16 cellular contexts compared by ENCODE assay signal in the genomic region with DNA sequence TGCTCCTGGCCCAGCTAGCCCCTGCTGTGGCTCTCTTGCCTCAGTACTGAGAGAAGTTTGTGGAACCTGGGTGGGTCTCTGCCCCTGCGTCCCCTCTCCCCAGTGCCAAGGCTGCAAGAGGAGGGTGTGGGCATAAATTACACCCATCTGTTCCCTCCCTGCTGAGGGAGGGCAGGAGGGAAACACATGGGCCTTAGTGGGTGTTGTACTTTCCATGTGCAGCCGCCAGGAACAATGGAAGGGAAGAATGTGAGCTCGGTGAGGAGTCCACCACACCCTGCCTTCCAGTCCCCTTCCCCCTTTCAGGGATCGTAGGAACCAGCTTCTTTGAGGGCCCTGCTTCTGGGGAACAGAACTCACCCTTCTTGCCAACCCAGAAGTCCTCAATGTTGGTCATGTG.
DNase-seq lines count a peak whose midpoint lies in the region; ATAC-seq and TF ChIP-seq lines count a peak whose summit lies in the region.
"Had no signal": no experiment of that assay in that cellular context is flagged by ENCODE, and none has a peak within 500 bp of the region (broad histone marks: within the 10 kb centered on the region; RNA-seq: fewer than 3 reads in every experiment).

No MANE protein-coding gene starts in this region.

- H3K36me3 ChIP-seq in osteoblast (ENCODE audit: insufficient read depth, low read length) (no peaks in the 10 kb centered on the region), HAP-1 (replicated peaks) (no peaks in the 10 kb centered on the region)

- DNase-seq in DMS 273 (lab: John Stamatoyannopoulos, UW; ENCODE audit: unreplicated experiment) (peak; percentile 50), DMS 273 treated with DMSO at 0.1 percent for 48 hours (lab: John Stamatoyannopoulos, UW) (no peak), foreskin keratinocyte (no peak), osteoblast (ENCODE audit: insufficient read length, low spot score, missing footprints) (peak; percentile 1), NCI-H510A treated with DMSO at 0.1 percent for 48 hours (lab: John Stamatoyannopoulos, UW) (no peak), HAP-1 (ENCODE audit: low spot score in 2 of 2) (no peak)
- DNase-seq: CD8-positive, alpha-beta T cell; DMS53; GF-D8; GM23248; HCEC 1CT; HFFc6 had no signal

- H3K4me1 ChIP-seq in foreskin keratinocyte: no peaks in the 10 kb centered on the region
- no peaks in the 10 kb centered on the region for H3K4me1 ChIP-seq in osteoblast (ENCODE audit: insufficient read depth, low read length)
- no peaks in the 10 kb centered on the region for H3K4me1 ChIP-seq in HAP-1

- TF ChIP-seq EP300 in Ishikawa (IDR thresholded peaks at IDR 0.05; ENCODE audit: borderline replicate concordance): peak; percentile 34; the same call in 1 of the 2 replicates

- H3K27me3 ChIP-seq in foreskin keratinocyte (no peaks in the 10 kb centered on the region), osteoblast (ENCODE audit: insufficient read depth, low read length) (no peaks in the 10 kb centered on the region), HAP-1 (ENCODE audit: low read depth) (no peaks in the 10 kb centered on the region)

- TF ChIP-seq RAD21 in Ishikawa (IDR thresholded peaks at IDR 0.05; ENCODE audit: low read depth): no peak

- H3K4me3 ChIP-seq in osteoblast (ENCODE audit: insufficient read depth, low read length) (no peak overlapping the region), HAP-1 (no peak overlapping the region)
- H3K4me3 ChIP-seq: GM23248 had no signal

- TF ChIP-seq CTCF in foreskin keratinocyte (conservative IDR thresholded peaks at IDR 0.05) (no peak), osteoblast (IDR thresholded peaks at IDR 0.05; ENCODE audit: extremely low read depth, low read depth, low read length) (no peak)

- no peaks in the 10 kb centered on the region for H3K79me2 ChIP-seq in osteoblast (ENCODE audit: insufficient read depth, low read length)

- H4K20me1 ChIP-seq in osteoblast (ENCODE audit: insufficient read depth, low read length): no peaks in the 10 kb centered on the region

- ATAC-seq in foreskin keratinocyte: peak; percentile 18
- ATAC-seq in HG02678 (IDR thresholded peaks at IDR 0.05; ENCODE audit: unreplicated experiment): no peak
- ATAC-seq: CD8-positive, alpha-beta T cell had no signal

- H3K27ac ChIP-seq in foreskin keratinocyte: no peak overlapping the region
- no peak overlapping the region for H3K27ac ChIP-seq in osteoblast (ENCODE audit: low read depth, low read length)
- H3K27ac ChIP-seq: 22Rv1, GM23248, HL-60 had no signal

- H3K4me2 ChIP-seq in osteoblast (ENCODE audit: insufficient read depth, low read length): no peak overlapping the region

- no peaks in the 10 kb centered on the region for H3K9me3 ChIP-seq in osteoblast (ENCODE audit: low read depth, low read length)
- H3K9me3 ChIP-seq in HAP-1: no peaks in the 10 kb centered on the region

- no peak overlapping the region for H2AFZ ChIP-seq in osteoblast (ENCODE audit: low read length)
- H2AFZ ChIP-seq: GM23248 had no signal

- in situ Hi-C loops in HAP-1 (cut with MboI; ENCODE audit: low sequenced_read_pairs): no loop called here

TF ChIP-seq in Ishikawa, 13 proteins besides CTCF, POLR2A, EP300 and RAD21:
- no peak for TF ChIP-seq TEAD4 (IDR thresholded peaks at IDR 0.05)

Comparison
In these comparisons a context has a peak if more than half of its experiments do, and no peak if none do; other contexts are left out.
1. DNase-seq: peak in DMS 273 (single experiment) and osteoblast (single experiment); none in DMS 273 treated with DMSO at 0.1 percent for 48 hours (single experiment), foreskin keratinocyte (0 of 2), NCI-H510A treated with DMSO at 0.1 percent for 48 hours (single experiment) and HAP-1 (0 of 2).